ENCODE assay signal across 1 cellular context in the genomic region with DNA sequence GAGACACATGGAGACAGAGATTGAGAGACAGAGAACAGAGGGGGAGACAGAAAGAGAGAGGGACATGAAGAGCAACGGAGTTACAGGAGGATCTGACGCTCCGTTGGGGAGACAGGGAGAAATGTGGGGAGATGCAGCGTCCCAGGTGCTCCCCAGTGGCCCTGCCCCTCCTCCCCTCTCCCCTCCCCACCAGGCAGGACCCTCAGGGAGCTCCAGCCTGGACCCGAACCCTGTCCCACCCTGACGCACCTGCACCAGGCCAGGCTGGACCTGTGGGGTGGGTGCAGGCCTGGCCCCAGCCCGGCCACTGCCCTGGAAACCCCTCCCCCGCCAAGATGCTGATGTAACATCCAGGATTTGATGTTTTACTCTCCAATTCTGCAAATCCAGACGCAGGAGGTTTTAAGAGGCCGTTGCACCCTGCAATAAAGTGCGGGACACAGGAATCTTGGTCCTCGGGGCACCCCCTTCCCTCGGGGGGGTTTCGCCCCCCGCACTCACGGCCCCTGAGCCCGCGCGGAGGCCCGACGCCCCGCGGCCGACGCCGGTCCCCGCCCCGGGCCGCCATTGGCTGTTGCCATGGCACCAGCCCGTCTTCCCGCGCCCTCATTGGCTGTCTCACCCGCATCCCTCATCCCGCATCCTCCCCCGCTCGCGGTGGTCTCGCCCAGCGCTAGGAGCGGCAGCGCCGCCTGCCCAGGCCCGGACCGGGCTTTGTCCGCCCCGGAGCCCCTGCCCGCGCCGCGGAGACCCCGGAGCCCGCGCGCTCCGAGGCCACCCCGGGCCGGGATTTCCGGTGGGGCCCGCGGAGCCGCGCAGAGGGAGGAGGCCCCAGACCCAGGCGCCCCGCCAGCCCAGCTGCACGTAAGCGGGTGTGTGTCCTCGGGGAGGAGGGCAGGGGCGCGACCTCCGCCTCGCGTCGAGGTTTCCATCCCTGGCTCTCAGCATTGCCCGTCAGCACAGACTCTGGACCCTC.
TF ChIP-seq lines count a peak whose summit lies in the region.

A gene with protein sequence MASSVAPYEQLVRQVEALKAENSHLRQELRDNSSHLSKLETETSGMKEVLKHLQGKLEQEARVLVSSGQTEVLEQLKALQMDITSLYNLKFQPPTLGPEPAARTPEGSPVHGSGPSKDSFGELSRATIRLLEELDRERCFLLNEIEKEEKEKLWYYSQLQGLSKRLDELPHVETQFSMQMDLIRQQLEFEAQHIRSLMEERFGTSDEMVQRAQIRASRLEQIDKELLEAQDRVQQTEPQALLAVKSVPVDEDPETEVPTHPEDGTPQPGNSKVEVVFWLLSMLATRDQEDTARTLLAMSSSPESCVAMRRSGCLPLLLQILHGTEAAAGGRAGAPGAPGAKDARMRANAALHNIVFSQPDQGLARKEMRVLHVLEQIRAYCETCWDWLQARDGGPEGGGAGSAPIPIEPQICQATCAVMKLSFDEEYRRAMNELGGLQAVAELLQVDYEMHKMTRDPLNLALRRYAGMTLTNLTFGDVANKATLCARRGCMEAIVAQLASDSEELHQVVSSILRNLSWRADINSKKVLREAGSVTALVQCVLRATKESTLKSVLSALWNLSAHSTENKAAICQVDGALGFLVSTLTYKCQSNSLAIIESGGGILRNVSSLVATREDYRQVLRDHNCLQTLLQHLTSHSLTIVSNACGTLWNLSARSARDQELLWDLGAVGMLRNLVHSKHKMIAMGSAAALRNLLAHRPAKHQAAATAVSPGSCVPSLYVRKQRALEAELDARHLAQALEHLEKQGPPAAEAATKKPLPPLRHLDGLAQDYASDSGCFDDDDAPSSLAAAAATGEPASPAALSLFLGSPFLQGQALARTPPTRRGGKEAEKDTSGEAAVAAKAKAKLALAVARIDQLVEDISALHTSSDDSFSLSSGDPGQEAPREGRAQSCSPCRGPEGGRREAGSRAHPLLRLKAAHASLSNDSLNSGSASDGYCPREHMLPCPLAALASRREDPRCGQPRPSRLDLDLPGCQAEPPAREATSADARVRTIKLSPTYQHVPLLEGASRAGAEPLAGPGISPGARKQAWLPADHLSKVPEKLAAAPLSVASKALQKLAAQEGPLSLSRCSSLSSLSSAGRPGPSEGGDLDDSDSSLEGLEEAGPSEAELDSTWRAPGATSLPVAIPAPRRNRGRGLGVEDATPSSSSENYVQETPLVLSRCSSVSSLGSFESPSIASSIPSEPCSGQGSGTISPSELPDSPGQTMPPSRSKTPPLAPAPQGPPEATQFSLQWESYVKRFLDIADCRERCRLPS (N-terminal part only) (plus strand): TSS at position 655 of the 976 bp plus-strand sequence. CDS start 2,881 bp downstream, outside the sequence.

TF ChIP-seq in SK-N-SH, 30 proteins besides CTCF, POLR2A, EP300 and RAD21 (continued from another document):
- TF ChIP-seq, protein P1, sequence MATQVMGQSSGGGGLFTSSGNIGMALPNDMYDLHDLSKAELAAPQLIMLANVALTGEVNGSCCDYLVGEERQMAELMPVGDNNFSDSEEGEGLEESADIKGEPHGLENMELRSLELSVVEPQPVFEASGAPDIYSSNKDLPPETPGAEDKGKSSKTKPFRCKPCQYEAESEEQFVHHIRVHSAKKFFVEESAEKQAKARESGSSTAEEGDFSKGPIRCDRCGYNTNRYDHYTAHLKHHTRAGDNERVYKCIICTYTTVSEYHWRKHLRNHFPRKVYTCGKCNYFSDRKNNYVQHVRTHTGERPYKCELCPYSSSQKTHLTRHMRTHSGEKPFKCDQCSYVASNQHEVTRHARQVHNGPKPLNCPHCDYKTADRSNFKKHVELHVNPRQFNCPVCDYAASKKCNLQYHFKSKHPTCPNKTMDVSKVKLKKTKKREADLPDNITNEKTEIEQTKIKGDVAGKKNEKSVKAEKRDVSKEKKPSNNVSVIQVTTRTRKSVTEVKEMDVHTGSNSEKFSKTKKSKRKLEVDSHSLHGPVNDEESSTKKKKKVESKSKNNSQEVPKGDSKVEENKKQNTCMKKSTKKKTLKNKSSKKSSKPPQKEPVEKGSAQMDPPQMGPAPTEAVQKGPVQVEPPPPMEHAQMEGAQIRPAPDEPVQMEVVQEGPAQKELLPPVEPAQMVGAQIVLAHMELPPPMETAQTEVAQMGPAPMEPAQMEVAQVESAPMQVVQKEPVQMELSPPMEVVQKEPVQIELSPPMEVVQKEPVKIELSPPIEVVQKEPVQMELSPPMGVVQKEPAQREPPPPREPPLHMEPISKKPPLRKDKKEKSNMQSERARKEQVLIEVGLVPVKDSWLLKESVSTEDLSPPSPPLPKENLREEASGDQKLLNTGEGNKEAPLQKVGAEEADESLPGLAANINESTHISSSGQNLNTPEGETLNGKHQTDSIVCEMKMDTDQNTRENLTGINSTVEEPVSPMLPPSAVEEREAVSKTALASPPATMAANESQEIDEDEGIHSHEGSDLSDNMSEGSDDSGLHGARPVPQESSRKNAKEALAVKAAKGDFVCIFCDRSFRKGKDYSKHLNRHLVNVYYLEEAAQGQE (IDR thresholded peaks at IDR 0.05; ENCODE audit: low read depth, low read length) = no peak
- TF ChIP-seq CHD2 (IDR thresholded peaks at IDR 0.05; ENCODE audit: low read length, partially characterized antibody) (peak; percentile 62), TEAD4 (IDR thresholded peaks at IDR 0.05; ENCODE audit: borderline replicate concordance, insufficient read depth) (no peak), GATA2 (CRISPR knock-in tag; IDR thresholded peaks at IDR 0.05) (no peak), EZH2phosphoT487 (IDR thresholded peaks at IDR 0.05; ENCODE audit: borderline replicate concordance, low read depth) (no peak), RCOR1 (IDR thresholded peaks at IDR 0.05; ENCODE audit: low read length) (peak; percentile 56; the same call in 1 of the 2 replicates), JUND (IDR thresholded peaks at IDR 0.05) (no peak), YY1 (IDR thresholded peaks at IDR 0.05; ENCODE audit: low read depth) (no peak), SMC3 (IDR thresholded peaks at IDR 0.05; ENCODE audit: low read depth, low read length) (no peak), RFX5 (IDR thresholded peaks at IDR 0.05; ENCODE audit: low read length) (peak; percentile 87), POLR2AphosphoS5 (IDR thresholded peaks at IDR 0.05; ENCODE audit: low read depth, low read length) (no peak), FOXJ3 (CRISPR knock-in tag; IDR thresholded peaks at IDR 0.05) (no peak)
- TF ChIP-seq, protein P2, sequence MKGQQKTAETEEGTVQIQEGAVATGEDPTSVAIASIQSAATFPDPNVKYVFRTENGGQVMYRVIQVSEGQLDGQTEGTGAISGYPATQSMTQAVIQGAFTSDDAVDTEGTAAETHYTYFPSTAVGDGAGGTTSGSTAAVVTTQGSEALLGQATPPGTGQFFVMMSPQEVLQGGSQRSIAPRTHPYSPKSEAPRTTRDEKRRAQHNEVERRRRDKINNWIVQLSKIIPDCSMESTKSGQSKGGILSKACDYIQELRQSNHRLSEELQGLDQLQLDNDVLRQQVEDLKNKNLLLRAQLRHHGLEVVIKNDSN (IDR thresholded peaks at IDR 0.05; ENCODE audit: borderline replicate concordance, low read depth) = no peak
- TF ChIP-seq, protein P3, sequence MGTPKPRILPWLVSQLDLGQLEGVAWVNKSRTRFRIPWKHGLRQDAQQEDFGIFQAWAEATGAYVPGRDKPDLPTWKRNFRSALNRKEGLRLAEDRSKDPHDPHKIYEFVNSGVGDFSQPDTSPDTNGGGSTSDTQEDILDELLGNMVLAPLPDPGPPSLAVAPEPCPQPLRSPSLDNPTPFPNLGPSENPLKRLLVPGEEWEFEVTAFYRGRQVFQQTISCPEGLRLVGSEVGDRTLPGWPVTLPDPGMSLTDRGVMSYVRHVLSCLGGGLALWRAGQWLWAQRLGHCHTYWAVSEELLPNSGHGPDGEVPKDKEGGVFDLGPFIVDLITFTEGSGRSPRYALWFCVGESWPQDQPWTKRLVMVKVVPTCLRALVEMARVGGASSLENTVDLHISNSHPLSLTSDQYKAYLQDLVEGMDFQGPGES (IDR thresholded peaks at IDR 0.05; ENCODE audit: low read depth, low read length) = peak; percentile 10; the same call in 1 of the 2 replicates
- TF ChIP-seq, protein P4, sequence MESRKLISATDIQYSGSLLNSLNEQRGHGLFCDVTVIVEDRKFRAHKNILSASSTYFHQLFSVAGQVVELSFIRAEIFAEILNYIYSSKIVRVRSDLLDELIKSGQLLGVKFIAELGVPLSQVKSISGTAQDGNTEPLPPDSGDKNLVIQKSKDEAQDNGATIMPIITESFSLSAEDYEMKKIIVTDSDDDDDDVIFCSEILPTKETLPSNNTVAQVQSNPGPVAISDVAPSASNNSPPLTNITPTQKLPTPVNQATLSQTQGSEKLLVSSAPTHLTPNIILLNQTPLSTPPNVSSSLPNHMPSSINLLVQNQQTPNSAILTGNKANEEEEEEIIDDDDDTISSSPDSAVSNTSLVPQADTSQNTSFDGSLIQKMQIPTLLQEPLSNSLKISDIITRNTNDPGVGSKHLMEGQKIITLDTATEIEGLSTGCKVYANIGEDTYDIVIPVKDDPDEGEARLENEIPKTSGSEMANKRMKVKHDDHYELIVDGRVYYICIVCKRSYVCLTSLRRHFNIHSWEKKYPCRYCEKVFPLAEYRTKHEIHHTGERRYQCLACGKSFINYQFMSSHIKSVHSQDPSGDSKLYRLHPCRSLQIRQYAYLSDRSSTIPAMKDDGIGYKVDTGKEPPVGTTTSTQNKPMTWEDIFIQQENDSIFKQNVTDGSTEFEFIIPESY (IDR thresholded peaks at IDR 0.05; ENCODE audit: borderline replicate concordance, low read depth) = no peak
TF ChIP-seq in SK-N-SH: peak in this region for 7.
